ENCODE assay signal across 8 cellular contexts in the genomic region with DNA sequence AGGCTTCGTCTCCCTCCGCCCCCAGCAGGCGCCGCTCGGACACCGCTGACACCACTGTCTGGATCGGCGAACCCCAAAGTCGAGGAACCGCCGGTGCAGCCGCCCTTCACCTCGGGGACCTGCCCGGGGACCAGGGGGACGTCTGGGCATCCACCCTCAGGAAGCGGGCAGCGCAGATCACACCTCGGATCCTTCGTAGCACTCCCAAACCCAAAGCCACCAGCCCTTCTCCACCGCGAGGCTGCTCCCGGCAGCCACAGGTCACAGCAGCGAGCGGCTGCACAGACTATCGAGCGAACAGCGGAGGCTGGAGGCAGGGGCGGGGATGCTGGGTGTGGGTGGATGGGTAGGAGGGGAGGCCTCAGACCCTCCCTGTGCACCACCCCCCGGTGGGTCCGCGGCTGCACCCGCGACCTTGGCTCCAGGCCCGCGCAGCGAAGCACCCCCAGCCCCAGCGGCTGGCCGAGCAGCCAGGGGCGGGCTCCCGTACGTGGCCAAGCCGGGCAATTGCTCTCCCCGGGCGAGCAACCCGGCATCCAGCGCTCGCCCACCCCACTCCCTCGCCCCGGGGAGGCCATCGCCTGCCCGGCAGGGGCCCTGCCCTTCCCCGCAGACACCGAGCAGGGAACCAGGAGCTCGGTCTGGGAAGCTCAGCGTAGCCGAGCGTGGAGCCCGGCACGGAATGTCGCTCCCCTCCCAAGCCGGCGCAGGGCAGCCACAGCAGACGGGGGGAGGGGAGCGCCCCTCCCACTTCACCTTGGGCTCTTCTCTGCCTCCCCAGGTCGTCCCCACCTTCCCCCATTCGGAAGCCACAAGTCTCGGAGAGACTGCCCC. TPM values are rescaled to one million over a fixed set of nuclear protein-coding genes. Genes with fewer than 3 reads are reported as not detected.
DNase-seq lines count a peak whose midpoint lies in the region; ATAC-seq and TF ChIP-seq lines count a peak whose summit lies in the region.

No MANE protein-coding gene starts in this region.

- TF ChIP-seq CTCF in thyroid gland (IDR thresholded peaks at IDR 0.05) = peak in 2 of 6 experiments; percentile 19 to 22

- H3K4me1 Mint-ChIP-seq in T-helper 1 cell treated with Interleukin-12 subunit alpha and Interleukin-12 subunit beta and Interleukin-4 antibody, amounts not matched to agents 30 μg/mL and 1 μg/mL, for 36 hours (ENCODE audit: low read depth) = peaks cover 13% of the 10 kb centered on the region

- H3K27me3 ChIP-seq in thyroid gland = no peaks in the 10 kb centered on the region

- H3K27me3 Mint-ChIP-seq in T-helper 1 cell treated with Interleukin-12 subunit alpha and Interleukin-12 subunit beta and Interleukin-4 antibody, amounts not matched to agents 30 μg/mL and 1 μg/mL, for 36 hours (ENCODE audit: low read depth) = peaks cover 57% of the 10 kb centered on the region

- no peak for ATAC-seq in HG03097 (IDR thresholded peaks at IDR 0.05; ENCODE audit: low FRiP score, unreplicated experiment)

- H3K36me3 Mint-ChIP-seq in T-helper 1 cell treated with Interleukin-12 subunit alpha and Interleukin-12 subunit beta and Interleukin-4 antibody, amounts not matched to agents 30 μg/mL and 1 μg/mL, for 36 hours (ENCODE audit: low read depth) = no peaks in the 10 kb centered on the region

- 0% methylated on average over 40 to 50 of the region's 67 CpGs for WGBS in mesodermal cell (ENCODE audit: insufficient coverage in 2 of 2), 2 experiments
- WGBS in thyroid gland, 2 donors = 1 to 4% methylated on average over 8 to 20 of the region's 67 CpGs

- H3K4me1 ChIP-seq in mesodermal cell (ENCODE audit: control insufficient read depth, insufficient read depth, low read length, poor library complexity, severe bottlenecking) (peaks cover 26% of the 10 kb centered on the region), thyroid gland (peaks cover 9 to 17% of the 10 kb centered on the region in 2 donors)

- no peaks in the 10 kb centered on the region for H3K9me3 Mint-ChIP-seq in T-helper 1 cell treated with Interleukin-12 subunit alpha and Interleukin-12 subunit beta and Interleukin-4 antibody, amounts not matched to agents 30 μg/mL and 1 μg/mL, for 36 hours

- no peak overlapping the region for H3K27ac Mint-ChIP-seq in T-helper 1 cell treated with Interleukin-12 subunit alpha and Interleukin-12 subunit beta and Interleukin-4 antibody, amounts not matched to agents 30 μg/mL and 1 μg/mL, for 36 hours

- no peaks in the 10 kb centered on the region for H3K9me3 ChIP-seq in mesodermal cell (ENCODE audit: control insufficient read depth, low read length)
- no peaks in the 10 kb centered on the region for H3K9me3 ChIP-seq in thyroid gland

- no peak for TF ChIP-seq POLR2A in thyroid gland (IDR thresholded peaks at IDR 0.05)

- H3K27ac ChIP-seq in mesodermal cell (ENCODE audit: low read depth, low read length, severe bottlenecking) = peak overlapping the region; percentile 41
- no peak overlapping the region for H3K27ac ChIP-seq in thyroid gland

- intact Hi-C loops in thyroid gland (cut with DNase I) = no loop called here

- H3K4me3 ChIP-seq in mesodermal cell (ENCODE audit: extremely low read depth, insufficient read depth, low read length, poor library complexity, severe bottlenecking) (peak overlapping the region; percentile 71), thyroid gland (replicated peaks in 1 of 3) (peak overlapping the region in 2 of 3 donors; percentile 35 to 46)

- H3K4me3 Mint-ChIP-seq in T-helper 1 cell treated with Interleukin-12 subunit alpha and Interleukin-12 subunit beta and Interleukin-4 antibody, amounts not matched to agents 30 μg/mL and 1 μg/mL, for 36 hours = peak overlapping the region; percentile 67

- no peaks in the 10 kb centered on the region for H3K36me3 ChIP-seq in mesodermal cell (ENCODE audit: control insufficient read depth, insufficient read depth, low read length)
- H3K36me3 ChIP-seq in thyroid gland = no peaks in the 10 kb centered on the region

- DNase-seq in activated effector memory CD4-positive, alpha-beta T cell treated with anti-CD3 and anti-CD28 coated beads, Interleukin-2, amount 50 U/mL, for 16 hours = peak; percentile 66
- DNase-seq in activated effector memory CD4-positive, alpha-beta T cell treated with Interleukin-2 at 50 U/mL for 16 hours = no peak
- DNase-seq in ecto neural progenitor cell (ENCODE audit: low spot score) = peak; percentile 78
- DNase-seq in thyroid gland = peak; percentile 27 to 52
- no peak for DNase-seq in HT-29 (ENCODE audit: low spot score)

RNA-seq across cellular contexts. Expression of a gene that starts 1.0 kb away (rescaled TPM):
- 21.5 TPM for polyA plus RNA-seq in mesodermal cell (2013, experiment 1 of 2)
- 16.0 TPM for polyA plus RNA-seq in mesodermal cell (2013, experiment 2 of 2)
- 1 to 10 TPM; 1.5 to 7.0 (median 3.7) TPM for total RNA-seq in thyroid gland
- not detected in 2 replicates for total RNA-seq in HT-29 (2014; rRNA removed; shearing (Covaris generic))

Comparison
In these comparisons a context has a peak if more than half of its experiments do, and no peak if none do; other contexts are left out.
1. DNase-seq: peak in activated effector memory CD4-positive, alpha-beta T cell treated with anti-CD3 and anti-CD28 coated beads, Interleukin-2, amount 50 U/mL, for 16 hours (single experiment), ecto neural progenitor cell (single experiment) and thyroid gland (2 of 2); none in activated effector memory CD4-positive, alpha-beta T cell treated with Interleukin-2 at 50 U/mL for 16 hours (single experiment) and HT-29 (single experiment).